ENCODE assay signal across 15 cellular contexts in the genomic region with DNA sequence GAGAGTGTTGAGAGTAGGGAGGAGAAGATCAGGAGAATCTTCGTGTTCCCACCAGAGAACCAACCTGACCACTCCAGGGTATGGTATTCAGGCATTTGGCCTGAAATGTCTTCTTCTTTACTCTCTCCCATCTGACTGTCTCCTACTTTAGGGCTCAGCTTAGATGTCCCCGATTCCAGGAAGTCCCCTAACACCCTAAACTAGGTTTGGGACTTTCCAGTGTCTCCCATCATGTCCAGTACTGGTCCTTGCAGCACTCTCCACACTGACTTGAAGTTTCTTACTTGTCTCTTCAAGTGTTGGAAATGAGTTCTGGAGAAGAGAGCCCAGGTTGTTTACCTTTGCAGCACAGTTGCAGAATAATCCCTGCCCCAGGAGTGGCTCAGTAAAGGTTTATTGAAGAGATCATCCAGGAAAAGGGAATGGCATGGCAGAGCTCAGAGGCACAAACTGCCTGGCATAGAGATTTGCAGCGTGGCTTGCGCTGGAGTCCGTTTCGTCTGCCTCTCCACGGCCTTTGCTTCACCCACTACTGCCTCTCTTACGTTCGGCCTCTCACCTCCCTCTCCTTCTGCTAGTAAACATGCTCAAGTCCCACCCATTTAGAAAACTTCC. TPM values are rescaled to one million over a fixed set of nuclear protein-coding genes. Genes with fewer than 3 reads are reported as not detected.
DNase-seq lines count a peak whose midpoint lies in the region; ATAC-seq and TF ChIP-seq lines count a peak whose summit lies in the region.
"Had no signal": no experiment of that assay in that cellular context is flagged by ENCODE, and none has a peak within 500 bp of the region (broad histone marks: within the 10 kb centered on the region; RNA-seq: fewer than 3 reads in every experiment).

No MANE protein-coding gene starts in this region.

- H3K79me2 ChIP-seq in trophoblast cell (ENCODE audit: control insufficient read depth, insufficient read depth, low read length, poor library complexity), result no peaks in the 10 kb centered on the region
- H3K79me2 ChIP-seq in MM.1S (ENCODE audit: low read length), result no peaks in the 10 kb centered on the region

- H3K27me3 Mint-ChIP-seq in T-helper 17 cell, result peaks cover 42% of the 10 kb centered on the region
- H3K27me3 Mint-ChIP-seq: B cell had no signal

- no peak for ATAC-seq in T-helper 17 cell
- ATAC-seq in left colon, result peak; percentile 53
- ATAC-seq in foreskin keratinocyte, result no peak

- H3F3A ChIP-seq in MM.1S (ENCODE audit: insufficient read depth, low read length), result 0 out of 2 replicates have a peak, but pooled peaks cover under 1% of the 10 kb centered on the region

- peaks cover 8% of the 10 kb centered on the region for H3K4me1 Mint-ChIP-seq in T-helper 17 cell
- H3K4me1 Mint-ChIP-seq: H9 had no signal

- H4K8ac ChIP-seq in trophoblast cell (ENCODE audit: low read depth, low read length), result no peak overlapping the region

- TF ChIP-seq POLR2A in ovary (IDR thresholded peaks at IDR 0.05), result no peak

- no peak overlapping the region for H3K14ac ChIP-seq in trophoblast cell (ENCODE audit: low read length)

- TF ChIP-seq EP300 in ovary (IDR thresholded peaks at IDR 0.05), result no peak

- WGBS in trophoblast cell (ENCODE audit: extremely low coverage, insufficient coverage, insufficient read length), result no CpG with 5 or more reads among the region's 9 CpGs
- WGBS in ovary, 3 donors, result 90 to 93% (median 91%) methylated on average over 9 of the region's 9 CpGs

- H2AFZ ChIP-seq in trophoblast cell (ENCODE audit: insufficient read depth, low read length, poor library complexity), result no peak overlapping the region
- no peak overlapping the region for H2AFZ ChIP-seq in MM.1S (ENCODE audit: low read length)

- H3K79me1 ChIP-seq in trophoblast cell (ENCODE audit: low read length), result no peaks in the 10 kb centered on the region

- DNase-seq in T-helper 17 cell (no peak), left colon (no peak), trophoblast cell (no peak), MM.1S (no peak), cortex of kidney (lab: John Stamatoyannopoulos, UW) (no peak), foreskin keratinocyte (no peak), ovary (no peak)
- DNase-seq: C1 segment of cervical spinal cord; Calu3; CD4-positive, alpha-beta T cell; DMS 273 treated with DMSO at 0.1 percent for 48 hours; GOT3; H9 had no signal

- H3K9me3 ChIP-seq in T-helper 17 cell (ENCODE audit: control insufficient read depth, low read length, poor library complexity, severe bottlenecking), result no peaks in the 10 kb centered on the region
- no peaks in the 10 kb centered on the region for H3K9me3 ChIP-seq in trophoblast cell (ENCODE audit: insufficient read depth, low read depth, low read length)
- no peaks in the 10 kb centered on the region for H3K9me3 ChIP-seq in MM.1S (replicated peaks; ENCODE audit: insufficient read depth, low read length)
- no peaks in the 10 kb centered on the region for H3K9me3 ChIP-seq in ovary

- H3K9me2 ChIP-seq in MM.1S (replicated peaks; ENCODE audit: insufficient read depth, low read length), result no peaks in the 10 kb centered on the region

- peak overlapping the region; percentile 49 for H3K9ac ChIP-seq in trophoblast cell (ENCODE audit: low read length)
- H3K9ac ChIP-seq in MM.1S (ENCODE audit: low read length), result no peak overlapping the region

- H3K27me3 ChIP-seq in trophoblast cell (ENCODE audit: insufficient read depth, low read length) (no peaks in the 10 kb centered on the region), MM.1S (replicated peaks; ENCODE audit: insufficient read depth, low read length) (peaks cover 20% of the 10 kb centered on the region), foreskin keratinocyte (no peaks in the 10 kb centered on the region), ovary (no peaks in the 10 kb centered on the region)

- no peak overlapping the region for H3K4me3 Mint-ChIP-seq in T-helper 17 cell
- H3K4me3 Mint-ChIP-seq: B cell; CD4-positive, alpha-beta T cell; H9 had no signal

- H3K4me1 ChIP-seq in trophoblast cell (ENCODE audit: control insufficient read depth in 1 of 2, insufficient read depth in 2 of 2, low read length in 2 of 2) (no peaks in the 10 kb centered on the region), MM.1S (ENCODE audit: low read length) (0 out of 2 replicates have a peak, but pooled peaks cover 2% of the 10 kb centered on the region), foreskin keratinocyte (peaks cover 12% of the 10 kb centered on the region), ovary (ENCODE audit: insufficient read depth) (no peaks in the 10 kb centered on the region)

- H3K18ac ChIP-seq in trophoblast cell (ENCODE audit: low read length), result no peak overlapping the region

- no peak overlapping the region for H3K4ac ChIP-seq in trophoblast cell (ENCODE audit: low read depth, low read length)

- no peak overlapping the region for H2BK12ac ChIP-seq in trophoblast cell (ENCODE audit: low read length)

- H3K4me3 ChIP-seq in trophoblast cell (ENCODE audit: low read depth, low read length) (no peak overlapping the region), MM.1S (ENCODE audit: low read length) (no peak overlapping the region), ovary (no peak overlapping the region)

- peaks cover 8% of the 10 kb centered on the region for H3K36me3 Mint-ChIP-seq in T-helper 17 cell (ENCODE audit: low read depth)

- no peak overlapping the region for H2BK5ac ChIP-seq in trophoblast cell (ENCODE audit: low read depth, low read length, poor library complexity)

- H3K27ac ChIP-seq in 22Rv1 (peak overlapping the region; percentile 31), trophoblast cell (ENCODE audit: low read depth, low read length) (no peak overlapping the region), MM.1S (ENCODE audit: low read length) (no peak overlapping the region), foreskin keratinocyte (no peak overlapping the region), ovary (no peak overlapping the region)

- peak overlapping the region; percentile 59 for H3K27ac Mint-ChIP-seq in T-helper 17 cell
- H3K27ac Mint-ChIP-seq: B cell; CD4-positive, alpha-beta T cell; H9 had no signal

- H4K91ac ChIP-seq in trophoblast cell (ENCODE audit: low read depth, low read length), result no peak overlapping the region

- no peak overlapping the region for H2AK5ac ChIP-seq in trophoblast cell (ENCODE audit: low read length)

- no peak overlapping the region for H3K23ac ChIP-seq in trophoblast cell (ENCODE audit: low read length)

- no peak overlapping the region for H2BK120ac ChIP-seq in trophoblast cell (ENCODE audit: insufficient read depth, low read length, poor library complexity)

- intact Hi-C loops in left colon (cut with DNase I, micrococcal nuclease) (no loop called here), ovary (cut with DNase I) (loop anchor here in 2 of 4 donors (5.0 to 10.0 kb wide), 2 partner anchors 111 to 113 kb away; no protein-coding TSS in a partner anchor)

- no peak for TF ChIP-seq CTCF in 22Rv1 (IDR thresholded peaks at IDR 0.05)
- no peak for TF ChIP-seq CTCF in MM.1S (IDR thresholded peaks at IDR 0.05; ENCODE audit: low read length)
- TF ChIP-seq CTCF in foreskin keratinocyte (conservative IDR thresholded peaks at IDR 0.05), result no peak
- no peak for TF ChIP-seq CTCF in ovary (IDR thresholded peaks at IDR 0.05)

- no peak overlapping the region for H4K12ac ChIP-seq in trophoblast cell (ENCODE audit: low read depth, low read length)

- H3K36me3 ChIP-seq in trophoblast cell (ENCODE audit: control insufficient read depth in 1 of 2, insufficient read depth in 2 of 2, low read length in 2 of 2) (no peaks in the 10 kb centered on the region), MM.1S (replicated peaks; ENCODE audit: insufficient read depth, low read length) (no peaks in the 10 kb centered on the region), ovary (no peaks in the 10 kb centered on the region)

- H4K20me1 ChIP-seq in MM.1S (ENCODE audit: insufficient read depth, low read length), result no peaks in the 10 kb centered on the region

- H3K4me2 ChIP-seq in trophoblast cell (ENCODE audit: low read length), result no peak overlapping the region
- H3K4me2 ChIP-seq in MM.1S (ENCODE audit: low read depth, low read length), result no peak overlapping the region

RNA-seq across cellular contexts. Expression of a gene that starts 6.2 kb away (rescaled TPM):
- 100 to 1,000 TPM in 1 of 2 donors, 10 to 100 TPM in 1; 92.8 to 100 TPM for total RNA-seq in T-helper 17 cell
- total RNA-seq in left colon, result 10 to 100 TPM; 37.4 to 39.5 TPM
- polyA plus RNA-seq in trophoblast cell (2013), result 8.0 and 8.1 TPM in 2 replicates
- 23.6 and 23.8 TPM in 2 replicates for total RNA-seq in foreskin keratinocyte
- 3.4 and 4.6 TPM in 2 replicates for polyA plus RNA-seq in foreskin keratinocyte
- 10 to 100 TPM; 16.3 to 69.5 (median 55.1) TPM for total RNA-seq in ovary
- 10 to 100 TPM in 1 of 2 donors, 1 to 10 TPM in 1; 5.8 to 14.0 TPM for polyA plus RNA-seq in ovary

RNA-seq across cellular contexts. Expression of a gene that starts 42.3 kb away (rescaled TPM):
- total RNA-seq in T-helper 17 cell (1 to 10 TPM in 1 of 2 donors, under 1 TPM in 1; 0.80 to 1.7 TPM), left colon (10 to 100 TPM; 19.5 to 30.8 TPM), foreskin keratinocyte (5.1 TPM in 2 replicates), ovary (1 to 10 TPM; 1.5 to 9.5 (median 5.8) TPM)
- 1.7 and 1.8 TPM in 2 replicates for polyA plus RNA-seq in trophoblast cell (2013)
- polyA plus RNA-seq in foreskin keratinocyte (3.9 and 4.4 TPM in 2 replicates), ovary (1 to 10 TPM; 3.4 to 3.5 TPM)
